ENCODE assay signal across 31 cellular contexts in the genomic region with DNA sequence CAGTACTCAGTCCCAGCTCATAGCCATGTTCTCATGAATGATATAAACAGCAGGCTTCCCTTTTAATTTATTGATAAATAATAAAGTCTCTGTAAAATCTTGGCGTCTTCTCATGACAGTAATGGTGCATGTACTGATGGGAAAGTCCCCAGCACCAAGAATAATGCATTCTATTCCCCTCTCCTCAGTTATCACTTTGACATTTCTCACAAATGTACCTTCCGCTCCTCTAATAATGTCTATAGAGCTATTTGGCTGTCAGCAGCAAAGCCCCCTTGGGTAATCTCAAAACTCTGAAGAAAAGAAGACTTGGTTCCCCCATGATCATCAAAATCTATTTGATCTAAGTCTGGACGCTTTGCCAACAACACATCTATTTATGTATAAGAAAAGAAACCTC.
"Had no signal": no experiment of that assay in that cellular context is flagged by ENCODE, and none has a peak within 500 bp of the region (broad histone marks: within the 10 kb centered on the region; RNA-seq: fewer than 3 reads in every experiment).

No MANE protein-coding gene starts in this region.

- H3K4me1 Mint-ChIP-seq: naive B cell; naive thymus-derived CD8-positive, alpha-beta T cell; neural crest cell; stimulated activated memory B cell treated with anti-CD40 and anti-IgM and Interleukin-4, amounts not matched to agents 10 μg/mL and 1 μg/mL and 100 μg/mL, for 72 hours; stimulated activated naive CD8-positive, alpha-beta T cell treated with anti-CD3 and anti-CD28 coated beads, Interleukin-15, amount 100 ng/mL, for 72 hours had no signal

- H3K36me3 ChIP-seq: neutrophil, pancreas, prostate gland, right atrium auricular region, right lobe of liver, sigmoid colon, spleen, suprapubic skin, tibial artery, transverse colon, upper lobe of right lung, uterus had no signal

- ATAC-seq: naive thymus-derived CD8-positive, alpha-beta T cell; natural killer cell treated with Interleukin-12 subunit alpha and Interleukin-12 subunit beta and Interleukin-15 and Interleukin-18, amount 100 ng/mL, for 72 hours; pancreas; right lobe of liver; stimulated activated memory B cell treated with anti-CD40 and anti-IgM and Interleukin-4, amounts not matched to agents 10 μg/mL and 1 μg/mL and 100 μg/mL, for 72 hours; stimulated activated naive CD8-positive, alpha-beta T cell treated with anti-CD3 and anti-CD28 coated beads, Interleukin-15, amount 100 ng/mL, for 72 hours; stimulated activated naive CD8-positive, alpha-beta T cell treated with anti-CD3 and anti-CD28 coated beads, Interleukin-15, Interleukin-2, amounts not matched to agents 100 U/mL and 50 U/mL, for 24 hours; upper lobe of right lung had no signal

- H3K9me3 ChIP-seq: neutrophil, pancreas, prostate gland, right atrium auricular region, right lobe of liver, sigmoid colon, spleen, suprapubic skin, testis, tibial artery, transverse colon, upper lobe of right lung, uterus had no signal

- H3K4me1 ChIP-seq: pancreas, prostate gland, right lobe of liver, spleen, suprapubic skin, testis, transverse colon, upper lobe of right lung had no signal

- H3K4me3 Mint-ChIP-seq: naive B cell; naive thymus-derived CD8-positive, alpha-beta T cell; natural killer cell treated with Interleukin-12 subunit alpha and Interleukin-12 subunit beta and Interleukin-15 and Interleukin-18, amount 100 ng/mL, for 72 hours; neural crest cell; stimulated activated memory B cell treated with anti-CD40 and anti-IgM and Interleukin-4, amounts not matched to agents 10 μg/mL and 1 μg/mL and 100 μg/mL, for 72 hours; stimulated activated naive CD8-positive, alpha-beta T cell treated with anti-CD3 and anti-CD28 coated beads, Interleukin-15, amount 100 ng/mL, for 72 hours; type B pancreatic cell had no signal

- H3K9me3 Mint-ChIP-seq: neural crest cell, type B pancreatic cell had no signal

- H3K27me3 ChIP-seq: neutrophil, pancreas, right atrium auricular region, right lobe of liver, sigmoid colon, spleen, suprapubic skin, testis, tibial artery, transverse colon, upper lobe of right lung, uterus had no signal

- H3K4me3 ChIP-seq: pancreas, prostate gland, right atrium auricular region, right lobe of liver, sigmoid colon, spleen, suprapubic skin, testis, tibial artery, transverse colon, upper lobe of right lung, uterus had no signal

- DNase-seq: naive B cell; naive thymus-derived CD8-positive, alpha-beta T cell; nucleus accumbens; pancreas; retina; right lobe of liver; sigmoid colon; small intestine; spleen; stimulated activated CD4-positive, alpha-beta T cell treated with anti-CD3 and anti-CD28 coated beads, Interleukin-12 subunit alpha, Interleukin-12 subunit beta, amount 100 ng/mL, for 4 hours; stimulated activated CD4-positive, alpha-beta T cell treated with anti-CD3 and anti-CD28 coated beads, Interleukin-1b, Interleukin-23, amount 100 ng/mL, for 48 hours; stimulated activated CD4-positive, alpha-beta T cell treated with anti-CD3 and anti-CD28 coated beads, Interleukin-4, amount 100 ng/mL, for 1 hour; stimulated activated CD4-positive, alpha-beta T cell treated with anti-CD3 and anti-CD28 coated beads, Interleukin-4, amount 100 ng/mL, for 4 hours; stimulated activated CD8-positive, alpha-beta memory T cell treated with anti-CD3 and anti-CD28 coated beads, Interleukin-4, amount 100 ng/mL, for 48 hours; stimulated activated naive CD4-positive, alpha-beta T cell; stimulated activated naive CD8-positive, alpha-beta T cell treated with anti-CD3 and anti-CD28 coated beads, Interleukin-15, amount 100 ng/mL, for 72 hours; stimulated activated naive CD8-positive, alpha-beta T cell treated with anti-CD3 and anti-CD28 coated beads, Interleukin-15, Interleukin-2, amounts not matched to agents 100 U/mL and 50 U/mL, for 24 hours; substantia nigra; testis; tibial artery; transverse colon; upper lobe of right lung; uterus had no signal

- H3K27ac ChIP-seq: neutrophil, pancreas, prostate gland, right lobe of liver, sigmoid colon, suprapubic skin, tibial artery, transverse colon, upper lobe of right lung had no signal

- H3K27ac Mint-ChIP-seq: naive B cell; natural killer cell treated with Interleukin-12 subunit alpha and Interleukin-12 subunit beta and Interleukin-15 and Interleukin-18, amount 100 ng/mL, for 72 hours; stimulated activated memory B cell treated with anti-CD40 and anti-IgM and Interleukin-4, amounts not matched to agents 10 μg/mL and 1 μg/mL and 100 μg/mL, for 72 hours; stimulated activated naive CD8-positive, alpha-beta T cell treated with anti-CD3 and anti-CD28 coated beads, Interleukin-15, amount 100 ng/mL, for 72 hours; type B pancreatic cell had no signal

- H3K27me3 Mint-ChIP-seq: naive B cell; natural killer cell treated with Interleukin-12 subunit alpha and Interleukin-12 subunit beta and Interleukin-15 and Interleukin-18, amount 100 ng/mL, for 72 hours; stimulated activated memory B cell treated with anti-CD40 and anti-IgM and Interleukin-4, amounts not matched to agents 10 μg/mL and 1 μg/mL and 100 μg/mL, for 72 hours; stimulated activated naive CD8-positive, alpha-beta T cell treated with anti-CD3 and anti-CD28 coated beads, Interleukin-15, amount 100 ng/mL, for 72 hours; type B pancreatic cell had no signal

- H3K36me3 Mint-ChIP-seq: naive B cell; naive thymus-derived CD8-positive, alpha-beta T cell; natural killer cell treated with Interleukin-12 subunit alpha and Interleukin-12 subunit beta and Interleukin-15 and Interleukin-18, amount 100 ng/mL, for 72 hours; stimulated activated memory B cell treated with anti-CD40 and anti-IgM and Interleukin-4, amounts not matched to agents 10 μg/mL and 1 μg/mL and 100 μg/mL, for 72 hours; type B pancreatic cell had no signal
